Comparison of ENCODE assay signal across 1 cellular context in the genomic region with DNA sequence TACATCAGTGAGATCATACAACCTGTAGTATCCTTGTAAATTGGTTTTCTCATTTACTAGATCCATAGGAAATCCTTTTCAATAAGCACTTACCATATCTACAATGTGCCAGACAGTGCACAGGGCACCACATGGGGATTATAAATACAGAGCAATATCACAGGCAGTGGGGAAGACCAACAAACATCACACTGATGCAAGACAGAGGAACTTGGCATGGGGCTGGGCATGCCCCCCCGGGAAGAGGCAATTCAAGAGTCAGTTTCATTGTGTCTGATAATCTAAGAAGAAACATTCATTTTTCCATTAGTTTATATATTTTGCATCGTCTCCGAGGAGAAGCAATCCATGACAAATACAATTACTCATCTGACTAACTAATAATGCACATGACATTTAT.
TF ChIP-seq lines count a peak whose summit lies in the region.

No MANE protein-coding gene starts in this region.

TF ChIP-seq in A549, 52 proteins besides CTCF, POLR2A, EP300 and RAD21 (continued from another document):
- TF ChIP-seq, protein P1, sequence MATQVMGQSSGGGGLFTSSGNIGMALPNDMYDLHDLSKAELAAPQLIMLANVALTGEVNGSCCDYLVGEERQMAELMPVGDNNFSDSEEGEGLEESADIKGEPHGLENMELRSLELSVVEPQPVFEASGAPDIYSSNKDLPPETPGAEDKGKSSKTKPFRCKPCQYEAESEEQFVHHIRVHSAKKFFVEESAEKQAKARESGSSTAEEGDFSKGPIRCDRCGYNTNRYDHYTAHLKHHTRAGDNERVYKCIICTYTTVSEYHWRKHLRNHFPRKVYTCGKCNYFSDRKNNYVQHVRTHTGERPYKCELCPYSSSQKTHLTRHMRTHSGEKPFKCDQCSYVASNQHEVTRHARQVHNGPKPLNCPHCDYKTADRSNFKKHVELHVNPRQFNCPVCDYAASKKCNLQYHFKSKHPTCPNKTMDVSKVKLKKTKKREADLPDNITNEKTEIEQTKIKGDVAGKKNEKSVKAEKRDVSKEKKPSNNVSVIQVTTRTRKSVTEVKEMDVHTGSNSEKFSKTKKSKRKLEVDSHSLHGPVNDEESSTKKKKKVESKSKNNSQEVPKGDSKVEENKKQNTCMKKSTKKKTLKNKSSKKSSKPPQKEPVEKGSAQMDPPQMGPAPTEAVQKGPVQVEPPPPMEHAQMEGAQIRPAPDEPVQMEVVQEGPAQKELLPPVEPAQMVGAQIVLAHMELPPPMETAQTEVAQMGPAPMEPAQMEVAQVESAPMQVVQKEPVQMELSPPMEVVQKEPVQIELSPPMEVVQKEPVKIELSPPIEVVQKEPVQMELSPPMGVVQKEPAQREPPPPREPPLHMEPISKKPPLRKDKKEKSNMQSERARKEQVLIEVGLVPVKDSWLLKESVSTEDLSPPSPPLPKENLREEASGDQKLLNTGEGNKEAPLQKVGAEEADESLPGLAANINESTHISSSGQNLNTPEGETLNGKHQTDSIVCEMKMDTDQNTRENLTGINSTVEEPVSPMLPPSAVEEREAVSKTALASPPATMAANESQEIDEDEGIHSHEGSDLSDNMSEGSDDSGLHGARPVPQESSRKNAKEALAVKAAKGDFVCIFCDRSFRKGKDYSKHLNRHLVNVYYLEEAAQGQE (IDR thresholded peaks at IDR 0.05), result no peak
- TF ChIP-seq MAZ (IDR thresholded peaks at IDR 0.05; ENCODE audit: borderline replicate concordance, low read depth, low read length), result no peak
- TF ChIP-seq NFE2L2 (conservative IDR thresholded peaks at IDR 0.05; ENCODE audit: low read length), result no peak
- TF ChIP-seq RNF2 (IDR thresholded peaks at IDR 0.05; ENCODE audit: borderline replicate concordance, low read depth), result no peak
- TF ChIP-seq KDM1A (IDR thresholded peaks at IDR 0.05; ENCODE audit: low read depth), result no peak
- no peak for TF ChIP-seq MAX (IDR thresholded peaks at IDR 0.05)
- TF ChIP-seq FOSL2 (IDR thresholded peaks at IDR 0.05), result no peak
- TF ChIP-seq FOSL2 (CRISPR knock-in tag; IDR thresholded peaks at IDR 0.05), result no peak
- no peak for TF ChIP-seq CEBPB (IDR thresholded peaks at IDR 0.05)
- TF ChIP-seq BHLHE40 (IDR thresholded peaks at IDR 0.05; ENCODE audit: low read depth, low read length), result no peak
- TF ChIP-seq, protein P2, sequence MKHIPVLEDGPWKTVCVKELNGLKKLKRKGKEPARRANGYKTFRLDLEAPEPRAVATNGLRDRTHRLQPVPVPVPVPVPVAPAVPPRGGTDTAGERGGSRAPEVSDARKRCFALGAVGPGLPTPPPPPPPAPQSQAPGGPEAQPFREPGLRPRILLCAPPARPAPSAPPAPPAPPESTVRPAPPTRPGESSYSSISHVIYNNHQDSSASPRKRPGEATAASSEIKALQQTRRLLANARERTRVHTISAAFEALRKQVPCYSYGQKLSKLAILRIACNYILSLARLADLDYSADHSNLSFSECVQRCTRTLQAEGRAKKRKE (CRISPR knock-in tag; IDR thresholded peaks at IDR 0.05; ENCODE audit: low read depth), result no peak
- no peak for TF ChIP-seq TP53 (CRISPR knock-in tag; IDR thresholded peaks at IDR 0.05)
